In the genomic region with DNA sequence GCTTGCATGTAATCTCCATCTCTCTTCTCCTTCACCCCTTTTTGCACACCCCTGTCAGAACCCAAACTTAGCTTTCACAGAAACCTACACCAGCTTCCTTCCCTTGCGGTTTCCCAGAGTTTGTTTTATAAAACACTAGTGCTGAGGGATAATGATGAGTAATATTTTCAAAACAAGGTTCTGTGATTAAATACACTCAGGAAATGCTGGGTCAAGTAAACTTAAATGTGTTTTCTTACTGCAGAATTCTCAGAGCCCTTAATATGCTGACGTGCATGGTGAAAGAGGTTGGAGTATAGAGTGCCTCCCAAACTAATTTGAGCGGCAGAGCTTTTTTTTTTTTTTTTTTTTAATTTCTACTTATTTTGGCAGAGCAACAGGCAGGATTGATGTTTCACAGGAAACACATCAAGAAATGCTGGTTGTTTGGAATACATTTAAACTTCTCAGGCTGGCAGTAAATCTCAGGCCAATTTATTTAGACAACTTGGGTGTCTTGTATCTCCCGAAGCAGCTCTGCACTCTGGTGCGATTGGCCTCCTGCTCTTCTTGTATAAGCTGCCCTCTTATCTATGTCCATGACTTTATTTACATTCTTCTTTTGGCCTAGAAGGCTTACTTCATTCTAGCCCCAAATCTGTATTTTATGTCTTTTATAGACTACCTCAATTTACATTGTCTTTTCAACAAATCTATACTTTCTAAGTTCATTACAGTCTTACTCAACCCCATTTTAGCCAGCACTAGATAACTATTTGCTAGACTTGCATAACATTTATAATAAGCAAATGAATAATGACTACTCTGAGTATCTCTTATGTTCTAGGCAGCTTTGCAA, we compare ENCODE assay signal across 20 cellular contexts.
A peak's percentile ranks its signal among the peaks of the same experiment; 100 is the strongest.
DNase-seq lines count a peak whose midpoint lies in the region; FAIRE-seq and TF ChIP-seq lines count a peak whose summit lies in the region.
"Had no signal": no experiment of that assay in that cellular context is flagged by ENCODE, and none has a peak within 500 bp of the region (broad histone marks: within the 10 kb centered on the region; RNA-seq: fewer than 3 reads in every experiment).

No MANE protein-coding gene starts in this region.

- H3K9ac ChIP-seq in Karpas-422 (ENCODE audit: low read length) = no peak overlapping the region
- H3K9ac ChIP-seq: neural progenitor cell had no signal

- H3K4me2 ChIP-seq in osteoblast (ENCODE audit: insufficient read depth, low read length) (peak overlapping the region; percentile 54), Karpas-422 (ENCODE audit: low read depth, low read length, poor library complexity, severe bottlenecking) (no peak overlapping the region)
- H3K4me2 ChIP-seq: neural progenitor cell had no signal

- H3K4me1 Mint-ChIP-seq in Calu3 (ENCODE audit: low read depth, unreplicated experiment) = peaks cover 45% of the 10 kb centered on the region
- H3K4me1 Mint-ChIP-seq: B cell had no signal

- H3K4me3 Mint-ChIP-seq in Calu3 (ENCODE audit: low read depth, unreplicated experiment) = peak overlapping the region; percentile 6
- H3K4me3 Mint-ChIP-seq: B cell, mesothelial cell of epicardium, neural progenitor cell, WTC11 had no signal

- DNase-seq in Calu3 (no peak), M059J (ENCODE audit: low read depth) (peak; percentile 85), osteoblast (ENCODE audit: insufficient read length, low spot score, missing footprints) (peak; percentile 79), NCI-H82 (lab: John Stamatoyannopoulos, UW) (no peak), Karpas-422 (no peak), lower leg skin (ENCODE audit: low spot score in 2 of 2) (no peak), NCI-H1092 (lab: John Stamatoyannopoulos, UW) (no peak)
- DNase-seq: colonic mucosa; DMS 273 treated with DMSO at 0.1 percent for 48 hours; heart left ventricle; kidney; NCI-H1105 treated with DMSO at 0.1 percent for 48 hours; stimulated activated CD4-positive, alpha-beta T cell treated with anti-CD3 and anti-CD28 coated beads, Interleukin-1b, Interleukin-23, amount 100 ng/mL, for 48 hours; substantia nigra had no signal

- TF ChIP-seq CTCF in Calu3 (IDR thresholded peaks at IDR 0.05; ENCODE audit: unreplicated experiment) (no peak), osteoblast (IDR thresholded peaks at IDR 0.05; ENCODE audit: extremely low read depth, low read depth, low read length) (no peak), lower leg skin (IDR thresholded peaks at IDR 0.05) (no peak)

- H3K9me3 ChIP-seq in osteoblast (ENCODE audit: low read depth, low read length) (no peaks in the 10 kb centered on the region), Karpas-422 (ENCODE audit: low read length) (no peaks in the 10 kb centered on the region)
- H3K9me3 ChIP-seq: colonic mucosa had no signal

- intact Hi-C loops in Calu3 (cut with micrococcal nuclease; ENCODE audit: unreplicated experiment) = loop anchor here (5.0 kb wide), 1 partner anchor 33 kb away; no protein-coding TSS in a partner anchor
- intact Hi-C loops in lower leg skin (cut with DNase I; ENCODE audit: low total_unique reads) = no loop called here

- no peaks in the 10 kb centered on the region for H3K79me2 ChIP-seq in osteoblast (ENCODE audit: insufficient read depth, low read length)
- H3K79me2 ChIP-seq in Karpas-422 (ENCODE audit: low read length) = no peaks in the 10 kb centered on the region

- H3K4me3 ChIP-seq in osteoblast (ENCODE audit: insufficient read depth, low read length) (no peak overlapping the region), Karpas-422 (ENCODE audit: low read length) (no peak overlapping the region), lower leg skin (ENCODE audit: low read depth, poor library complexity, severe bottlenecking) (no peak overlapping the region)
- H3K4me3 ChIP-seq: colonic mucosa, heart left ventricle, neural progenitor cell had no signal

- H3K9me3 Mint-ChIP-seq in Calu3 (ENCODE audit: low read depth, unreplicated experiment) = no peaks in the 10 kb centered on the region

- no peak overlapping the region for H2AFZ ChIP-seq in osteoblast (ENCODE audit: low read length)
- H2AFZ ChIP-seq in Karpas-422 (ENCODE audit: low read length) = no peak overlapping the region
- H2AFZ ChIP-seq: neural progenitor cell had no signal

- FAIRE-seq in endometrium (lab: Jason Lieb, UNC) = peak; percentile 87
- FAIRE-seq: kidney had no signal

- WGBS in lower leg skin, 2 donors = 56 to 60% methylated on average over 5 of the region's 5 CpGs

- H3K36me3 Mint-ChIP-seq in Calu3 (ENCODE audit: insufficient read depth, unreplicated experiment) = no peaks in the 10 kb centered on the region
- H3K36me3 Mint-ChIP-seq: mesothelial cell of epicardium, neural progenitor cell had no signal

- H3K27ac ChIP-seq in osteoblast (ENCODE audit: low read depth, low read length) (peak overlapping the region; percentile 87), Karpas-422 (ENCODE audit: low read length) (no peak overlapping the region)
- H3K27ac ChIP-seq: colonic mucosa, epithelial cell of prostate, heart left ventricle, neural progenitor cell had no signal

- TF ChIP-seq POLR2A in lower leg skin (IDR thresholded peaks at IDR 0.05) = no peak

- no peaks in the 10 kb centered on the region for H3K27me3 ChIP-seq in osteoblast (ENCODE audit: insufficient read depth, low read length)
- H3K27me3 ChIP-seq in Karpas-422 (ENCODE audit: low read length) = no peaks in the 10 kb centered on the region
- H3K27me3 ChIP-seq: colonic mucosa, heart left ventricle, neural progenitor cell had no signal

- BruUV-seq in Calu3 (replicated peaks; lab: Mats Ljungman, UMichigan) = no TSS peak

- H3K36me3 ChIP-seq in osteoblast (ENCODE audit: insufficient read depth, low read length) (peaks cover 9% of the 10 kb centered on the region), Karpas-422 (ENCODE audit: insufficient read depth, low read length) (no peaks in the 10 kb centered on the region)
- H3K36me3 ChIP-seq: colonic mucosa, heart left ventricle, neural progenitor cell had no signal

- H4K20me1 ChIP-seq in osteoblast (ENCODE audit: insufficient read depth, low read length) = no peaks in the 10 kb centered on the region
- no peaks in the 10 kb centered on the region for H4K20me1 ChIP-seq in Karpas-422 (ENCODE audit: insufficient read depth, low read depth, low read length)

- peaks cover 30% of the 10 kb centered on the region for H3K4me1 ChIP-seq in osteoblast (ENCODE audit: insufficient read depth, low read length)
- peaks cover 8% of the 10 kb centered on the region for H3K4me1 ChIP-seq in Karpas-422 (ENCODE audit: low read length)
- H3K4me1 ChIP-seq: colonic mucosa, heart left ventricle had no signal

- CTCF ChIA-PET in Calu3 (lab: Charles Lee) = interaction anchor here (0.6 to 3.1 kb wide), 8 partner anchors 10 to 570 kb away, joined by 3 to 12 read pairs (median 6); no protein-coding TSS in a partner anchor

- H3K27ac Mint-ChIP-seq in Calu3 (ENCODE audit: unreplicated experiment) = peak overlapping the region; percentile 43
- H3K27ac Mint-ChIP-seq: B cell, mesothelial cell of epicardium, neural progenitor cell, WTC11 had no signal

- H3K9me2 ChIP-seq in Karpas-422 (replicated peaks; ENCODE audit: insufficient read depth, low read length) = no peaks in the 10 kb centered on the region

- H3K27me3 Mint-ChIP-seq in Calu3 (ENCODE audit: unreplicated experiment) = no peaks in the 10 kb centered on the region
- H3K27me3 Mint-ChIP-seq: B cell had no signal

Comparison
In these comparisons a context has a peak if more than half of its experiments do, and no peak if none do; other contexts are left out.
1. DNase-seq: peak in M059J (single experiment) and osteoblast (single experiment); none in Calu3 (single experiment), NCI-H82 (single experiment), Karpas-422 (single experiment), lower leg skin (0 of 2) and NCI-H1092 (single experiment).